In genomic region chr17:21343061-21343949, GRCh38 we compare ENCODE assay signal across 1 cellular context.
A peak's percentile ranks its signal among the peaks of the same experiment; 100 is the strongest.
TF ChIP-seq lines count a peak whose summit lies in the region.

No MANE protein-coding gene starts in this region.

TF ChIP-seq in HepG2, 621 proteins besides CTCF, POLR2A, EP300 and RAD21:
- TF ChIP-seq ZNF629 (CRISPR knock-in tag; conservative IDR thresholded peaks at IDR 0.05), result 0 out of 2 replicates have a peak, but pooled peaks have one; percentile 16
